ENCODE assay signal across 3 cellular contexts in genomic region chr3:189672346-189672745, GRCh38. TPM values are rescaled to one million over a fixed set of nuclear protein-coding genes. Genes with fewer than 3 reads are reported as not detected.
"Had no signal": no experiment of that assay in that cellular context is flagged by ENCODE, and none has a peak within 500 bp of the region (broad histone marks: within the 10 kb centered on the region; RNA-seq: fewer than 3 reads in every experiment).

No MANE protein-coding gene starts in this region.

RNA-seq across cellular contexts. Expression of gene TP63, which starts 41.2 kb away (rescaled TPM):
- total RNA-seq: HepG2, HT-29, IMR-90 had no signal
- polyA plus RNA-seq: HepG2, IMR-90 had no signal
